ENCODE assay signal across 1 cellular context in genomic region chr6:7680393-7681075, GRCh38.
TF ChIP-seq lines count a peak whose summit lies in the region.

No MANE protein-coding gene starts in this region.

TF ChIP-seq in K562, 482 proteins besides CTCF, POLR2A, EP300 and RAD21 (continues in another document):
- TF ChIP-seq CREM (IDR thresholded peaks at IDR 0.05; ENCODE audit: low read depth) (0 out of 2 replicates have a peak, but pooled peaks have one; percentile 8), TFAP4 (CRISPR knock-in tag; IDR thresholded peaks at IDR 0.05; ENCODE audit: borderline replicate concordance) (peak; percentile 30; the same call in 1 of the 2 replicates), JUND (IDR thresholded peaks at IDR 0.05; ENCODE audit: borderline replicate concordance, low read depth, low read length) (peak; percentile 48; the same call in 1 of the 2 replicates), JUND (tag; IDR thresholded peaks at IDR 0.05; ENCODE audit: borderline replicate concordance, low read depth, low read length) (peak; percentile 14; the same call in 1 of the 3 replicates), TAL1 (IDR thresholded peaks at IDR 0.05) (0 out of 2 replicates have a peak, but pooled peaks have one; percentile 42), ARID1B (IDR thresholded peaks at IDR 0.05) (peak; percentile 70), NRF1 (conservative IDR thresholded peaks at IDR 0.05 in 1 of 2, IDR thresholded peaks at IDR 0.05 in 1 of 2) (0 out of 4 replicates have a peak, but pooled peaks of 1 of the 2 experiments have one; percentile 16), AFF4 (CRISPR knock-in tag; IDR thresholded peaks at IDR 0.05) (peak; percentile 44; the same call in 1 of the 2 replicates), GABPB1 (CRISPR knock-in tag; IDR thresholded peaks at IDR 0.05) (0 out of 2 replicates have a peak, but pooled peaks have one; percentile 41), PML (IDR thresholded peaks at IDR 0.05; ENCODE audit: low read length) (peak; percentile 49; the same call in 1 of the 2 replicates), MED1 (CRISPR knock-in tag; IDR thresholded peaks at IDR 0.05; ENCODE audit: borderline replicate concordance) (no peak), CBFA2T3 (IDR thresholded peaks at IDR 0.05) (peak; percentile 76), HES1 (IDR thresholded peaks at IDR 0.05; ENCODE audit: low read depth) (peak; percentile 42; the same call in 1 of the 2 replicates), TCF7L2 (IDR thresholded peaks at IDR 0.05; ENCODE audit: low read depth, low read length) (no peak), MLLT1 (IDR thresholded peaks at IDR 0.05) (peak in 1 of 2 experiments; percentile 6; a peak in 1 of 4 replicates), RCOR1 (IDR thresholded peaks at IDR 0.05; ENCODE audit: borderline replicate concordance in 1 of 2, low read depth in 2 of 2, low read length in 2 of 2) (no peak), SMC3 (conservative IDR thresholded peaks at IDR 0.05; ENCODE audit: insufficient read depth, low read depth, low read length) (no peak), ESRRA (IDR thresholded peaks at IDR 0.05; ENCODE audit: borderline replicate concordance, low read depth) (peak; percentile 71; the same call in 1 of the 2 replicates), SMAD3 (CRISPR knock-in tag; conservative IDR thresholded peaks at IDR 0.05) (0 out of 2 replicates have a peak, but pooled peaks have one; percentile 29), NFXL1 (CRISPR knock-in tag; IDR thresholded peaks at IDR 0.05) (no peak), ZFP36 (IDR thresholded peaks at IDR 0.05; ENCODE audit: low read depth, low read length, partially characterized antibody) (peak; percentile 3), GTF2E2 (tag; IDR thresholded peaks at IDR 0.05) (peak; percentile 69; the same call in 1 of the 2 replicates), DDX20 (tag; IDR thresholded peaks at IDR 0.05; ENCODE audit: low read depth) (0 out of 2 replicates have a peak, but pooled peaks have one; percentile 42), RFX1 (IDR thresholded peaks at IDR 0.05) (peak; percentile 78), RNF2 (IDR thresholded peaks at IDR 0.05) (0 out of 2 replicates have a peak, but pooled peaks have one; percentile 20), KLF16 (IDR thresholded peaks at IDR 0.05) (peak; percentile 55; the same call in 1 of the 2 replicates), ZNF197 (CRISPR knock-in tag; IDR thresholded peaks at IDR 0.05; ENCODE audit: low read depth) (peak; percentile 84; the same call in 1 of the 2 replicates), FOXJ2 (tag; IDR thresholded peaks at IDR 0.05) (peak; percentile 49; the same call in 1 of the 2 replicates), ZNF639 (CRISPR knock-in tag; conservative IDR thresholded peaks at IDR 0.05 in 1 of 2, IDR thresholded peaks at IDR 0.05 in 1 of 2) (peak in 1 of 2 experiments; percentile 65; a peak in 1 of 4 replicates), ESRRB (CRISPR knock-in tag; IDR thresholded peaks at IDR 0.05; ENCODE audit: borderline replicate concordance) (no peak), CGGBP1 (CRISPR knock-in tag; IDR thresholded peaks at IDR 0.05) (no peak), ETS2 (tag; IDR thresholded peaks at IDR 0.05; ENCODE audit: borderline replicate concordance, poor library complexity, severe bottlenecking) (no peak), NFE2 (IDR thresholded peaks at IDR 0.05; ENCODE audit: low read depth) (peak; percentile 6; the same call in 1 of the 2 replicates), NR2C2 (CRISPR knock-in tag; IDR thresholded peaks at IDR 0.05) (no peak), NR2C2 (tag; IDR thresholded peaks at IDR 0.05) (peak; percentile 75), PHF20 (IDR thresholded peaks at IDR 0.05; ENCODE audit: partially characterized antibody) (no peak), TCF3 (CRISPR knock-in tag; IDR thresholded peaks at IDR 0.05) (peak; percentile 84), MEF2D (tag; conservative IDR thresholded peaks at IDR 0.05; ENCODE audit: low read depth) (0 out of 2 replicates have a peak, but pooled peaks have one; percentile 30), XRCC4 (IDR thresholded peaks at IDR 0.05; ENCODE audit: extremely low read depth, insufficient read depth, insufficient read length) (no peak), CTBP1 (IDR thresholded peaks at IDR 0.05; ENCODE audit: borderline replicate concordance) (peak; percentile 65; the same call in 1 of the 2 replicates), SOX6 (IDR thresholded peaks at IDR 0.05) (peak; percentile 75), GATA2 (CRISPR knock-in tag; IDR thresholded peaks at IDR 0.05) (0 out of 2 replicates have a peak, but pooled peaks have one; percentile 44), RREB1 (CRISPR knock-in tag; IDR thresholded peaks at IDR 0.05) (no peak), PCBP1 (IDR thresholded peaks at IDR 0.05; ENCODE audit: low read depth, low read length, poor library complexity, severe bottlenecking) (no peak), MITF (IDR thresholded peaks at IDR 0.05) (peak; percentile 62; the same call in 1 of the 2 replicates), ZNF766 (CRISPR knock-in tag; conservative IDR thresholded peaks at IDR 0.05) (peak; percentile 66), CXXC5 (CRISPR knock-in tag; IDR thresholded peaks at IDR 0.05) (peak; percentile 41; the same call in 1 of the 2 replicates), ATF7 (IDR thresholded peaks at IDR 0.05) (peak; percentile 21; the same call in 1 of the 2 replicates), NFRKB (IDR thresholded peaks at IDR 0.05; ENCODE audit: low read depth) (peak; percentile 23; the same call in 1 of the 2 replicates), ZNF644 (tag; IDR thresholded peaks at IDR 0.05; ENCODE audit: low read depth) (peak; percentile 66; the same call in 1 of the 2 replicates)
